8 cellular contexts compared by ENCODE assay signal in the genomic region with DNA sequence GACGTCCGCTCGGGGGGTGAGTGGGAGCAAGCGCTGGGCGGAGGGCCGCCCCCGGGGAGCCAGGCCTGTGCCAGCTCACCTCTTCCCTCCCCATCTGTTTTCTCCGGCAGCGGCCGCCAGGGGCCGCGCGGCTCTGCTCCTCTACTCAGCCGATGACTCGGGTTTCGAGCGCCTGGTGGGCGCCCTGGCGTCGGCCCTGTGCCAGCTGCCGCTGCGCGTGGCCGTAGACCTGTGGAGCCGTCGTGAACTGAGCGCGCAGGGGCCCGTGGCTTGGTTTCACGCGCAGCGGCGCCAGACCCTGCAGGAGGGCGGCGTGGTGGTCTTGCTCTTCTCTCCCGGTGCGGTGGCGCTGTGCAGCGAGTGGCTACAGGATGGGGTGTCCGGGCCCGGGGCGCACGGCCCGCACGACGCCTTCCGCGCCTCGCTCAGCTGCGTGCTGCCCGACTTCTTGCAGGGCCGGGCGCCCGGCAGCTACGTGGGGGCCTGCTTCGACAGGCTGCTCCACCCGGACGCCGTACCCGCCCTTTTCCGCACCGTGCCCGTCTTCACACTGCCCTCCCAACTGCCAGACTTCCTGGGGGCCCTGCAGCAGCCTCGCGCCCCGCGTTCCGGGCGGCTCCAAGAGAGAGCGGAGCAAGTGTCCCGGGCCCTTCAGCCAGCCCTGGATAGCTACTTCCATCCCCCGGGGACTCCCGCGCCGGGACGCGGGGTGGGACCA. TPM values are rescaled to one million over a fixed set of nuclear protein-coding genes. Genes with fewer than 3 reads are reported as not detected.
A peak's percentile ranks its signal among the peaks of the same experiment; 100 is the strongest.
DNase-seq lines count a peak whose midpoint lies in the region; ATAC-seq and TF ChIP-seq lines count a peak whose summit lies in the region.

No MANE protein-coding gene starts in this region.

- TF ChIP-seq EP300 in esophagus muscularis mucosa (IDR thresholded peaks at IDR 0.05): no peak

- TF ChIP-seq CTCF in Calu3 (IDR thresholded peaks at IDR 0.05; ENCODE audit: unreplicated experiment) (peak; percentile 38), OCI-LY3 (IDR thresholded peaks at IDR 0.05; ENCODE audit: low read depth, low read length) (peak; percentile 59), esophagus muscularis mucosa (IDR thresholded peaks at IDR 0.05) (peak; percentile 74 to 84 (median 80))

- WGBS in esophagus muscularis mucosa: 0% methylated on average over 17 of the region's 77 CpGs

- TF ChIP-seq POLR2A in esophagus muscularis mucosa (IDR thresholded peaks at IDR 0.05; ENCODE audit: low read depth): no peak

- peak; percentile 84 for DNase-seq in Calu3
- peak; percentile 83 for DNase-seq in HK-2 (ENCODE audit: unreplicated experiment)
- DNase-seq in activated T-cell treated with anti-CD3 and anti-CD28 coated beads for 48 hours (ENCODE audit: low read depth): peak; percentile 89
- DNase-seq in esophagus muscularis mucosa (ENCODE audit: extremely low spot score): peak; percentile 95
- DNase-seq in naive thymus-derived CD8-positive, alpha-beta T cell: peak; percentile 80 to 94 (median 86)

- H4K20me1 ChIP-seq in OCI-LY3 (ENCODE audit: insufficient read depth, low read length): no peaks in the 10 kb centered on the region

- peaks cover 36% of the 10 kb centered on the region for H3K36me3 Mint-ChIP-seq in Calu3 (ENCODE audit: insufficient read depth, unreplicated experiment)
- peaks cover 0 to 23% (median 2%) of the 10 kb centered on the region in 3 donors for H3K36me3 Mint-ChIP-seq in naive thymus-derived CD8-positive, alpha-beta T cell
- peaks cover 23% of the 10 kb centered on the region for H3K36me3 Mint-ChIP-seq in stimulated activated memory B cell treated with anti-CD40 and anti-IgM and Interleukin-4, amounts not matched to agents 10 μg/mL and 1 μg/mL and 100 μg/mL, for 72 hours

- H3K27ac ChIP-seq in OCI-LY3 (ENCODE audit: low read length): peak overlapping the region; percentile 65
- H3K27ac ChIP-seq in esophagus muscularis mucosa (replicated peaks in 1 of 4): peak overlapping the region; percentile 93 to 99 (median 96)

- CTCF ChIA-PET in Calu3 (lab: Charles Lee): interaction anchor here (0.5 to 1.9 kb wide), 13 partner anchors 8 to 1135 kb away, joined by 3 to 20 read pairs (median 3); partner anchors contain the start of genes IL17RC and SEC13

- no peaks in the 10 kb centered on the region for H3K9me3 Mint-ChIP-seq in Calu3 (ENCODE audit: low read depth, unreplicated experiment)
- H3K9me3 Mint-ChIP-seq in naive thymus-derived CD8-positive, alpha-beta T cell: no peaks in the 10 kb centered on the region
- H3K9me3 Mint-ChIP-seq in stimulated activated memory B cell treated with anti-CD40 and anti-IgM and Interleukin-4, amounts not matched to agents 10 μg/mL and 1 μg/mL and 100 μg/mL, for 72 hours: no peaks in the 10 kb centered on the region

- H2AFZ ChIP-seq in OCI-LY3 (ENCODE audit: low read depth, low read length): peak overlapping the region; percentile 85

- H3K4me1 ChIP-seq in OCI-LY3 (ENCODE audit: low read length) (peaks cover 12% of the 10 kb centered on the region), esophagus muscularis mucosa (peaks cover 22 to 52% (median 38%) of the 10 kb centered on the region in 4 donors)

- H3K9ac ChIP-seq in OCI-LY3 (ENCODE audit: low read length): peak overlapping the region; percentile 79

- H3K4me2 ChIP-seq in OCI-LY3 (ENCODE audit: low read length): peak overlapping the region; percentile 86

- peaks cover 11% of the 10 kb centered on the region for H3K79me2 ChIP-seq in OCI-LY3 (ENCODE audit: low read length)

- ATAC-seq in GM19463 (IDR thresholded peaks at IDR 0.05; ENCODE audit: unreplicated experiment): peak; percentile 65
- ATAC-seq in naive thymus-derived CD8-positive, alpha-beta T cell: peak; percentile 61 to 69
- ATAC-seq in stimulated activated memory B cell treated with anti-CD40 and anti-IgM and Interleukin-4, amounts not matched to agents 10 μg/mL and 1 μg/mL and 100 μg/mL, for 72 hours: peak; percentile 91

- H3K4me3 Mint-ChIP-seq in Calu3 (ENCODE audit: low read depth, unreplicated experiment): peak overlapping the region; percentile 93
- H3K4me3 Mint-ChIP-seq in naive thymus-derived CD8-positive, alpha-beta T cell: peak overlapping the region; percentile 94 to 99 (median 98)
- peak overlapping the region; percentile 97 for H3K4me3 Mint-ChIP-seq in stimulated activated memory B cell treated with anti-CD40 and anti-IgM and Interleukin-4, amounts not matched to agents 10 μg/mL and 1 μg/mL and 100 μg/mL, for 72 hours

- BruUV-seq in Calu3 (replicated peaks; lab: Mats Ljungman, UMichigan): no TSS peak

- H3K4me3 ChIP-seq in OCI-LY3 (ENCODE audit: low read length): peak overlapping the region; percentile 92
- peak overlapping the region; percentile 70 to 89 (median 79) for H3K4me3 ChIP-seq in esophagus muscularis mucosa

- H3K27me3 ChIP-seq in OCI-LY3 (ENCODE audit: low read depth, low read length) (no peaks in the 10 kb centered on the region), esophagus muscularis mucosa (peaks cover 0 to 8% (median 0%) of the 10 kb centered on the region in 4 donors)

- POLR2A ChIA-PET in naive thymus-derived CD8-positive, alpha-beta T cell (lab: Charles Lee): interaction anchor here (0.6 to 5.6 kb wide), 33 partner anchors 10 to 666 kb away, joined by 3 to 73 read pairs (median 8); partner anchors contain the start of genes ARPC4, BRPF1, EMC3 and FANCD2

- peaks cover 4% of the 10 kb centered on the region for H3K36me3 ChIP-seq in OCI-LY3 (replicated peaks; ENCODE audit: low read depth, low read length)
- H3K36me3 ChIP-seq in esophagus muscularis mucosa: peaks cover 14 to 55% (median 52%) of the 10 kb centered on the region in 4 donors

- intact Hi-C loops in Calu3 (cut with micrococcal nuclease; ENCODE audit: unreplicated experiment): loop anchor here (2.0 to 5.0 kb wide), 2 partner anchors 34 to 86 kb away; no protein-coding TSS in a partner anchor
- intact Hi-C loops in esophagus muscularis mucosa (cut with DNase I): loop anchor here (5.0 to 10.0 kb wide), 2 partner anchors 94 to 292 kb away; partner anchors contain the start of gene FANCD2

- H3K27ac Mint-ChIP-seq in Calu3 (ENCODE audit: unreplicated experiment): peak overlapping the region; percentile 95
- H3K27ac Mint-ChIP-seq in naive thymus-derived CD8-positive, alpha-beta T cell: peak overlapping the region; percentile 96 to 100 (median 99)
- peak overlapping the region; percentile 89 for H3K27ac Mint-ChIP-seq in stimulated activated memory B cell treated with anti-CD40 and anti-IgM and Interleukin-4, amounts not matched to agents 10 μg/mL and 1 μg/mL and 100 μg/mL, for 72 hours

- no peaks in the 10 kb centered on the region for H3K27me3 Mint-ChIP-seq in Calu3 (ENCODE audit: unreplicated experiment)
- H3K27me3 Mint-ChIP-seq in naive thymus-derived CD8-positive, alpha-beta T cell: no peaks in the 10 kb centered on the region
- H3K27me3 Mint-ChIP-seq in stimulated activated memory B cell treated with anti-CD40 and anti-IgM and Interleukin-4, amounts not matched to agents 10 μg/mL and 1 μg/mL and 100 μg/mL, for 72 hours: no peaks in the 10 kb centered on the region

- peaks cover 15% of the 10 kb centered on the region for H3K4me1 Mint-ChIP-seq in Calu3 (ENCODE audit: low read depth, unreplicated experiment)
- peaks cover 24 to 53% (median 45%) of the 10 kb centered on the region in 4 donors for H3K4me1 Mint-ChIP-seq in naive thymus-derived CD8-positive, alpha-beta T cell
- H3K4me1 Mint-ChIP-seq in stimulated activated memory B cell treated with anti-CD40 and anti-IgM and Interleukin-4, amounts not matched to agents 10 μg/mL and 1 μg/mL and 100 μg/mL, for 72 hours: peaks cover 38% of the 10 kb centered on the region

- no peaks in the 10 kb centered on the region for H3K9me3 ChIP-seq in OCI-LY3 (ENCODE audit: insufficient read depth, low read length)
- H3K9me3 ChIP-seq in esophagus muscularis mucosa: no peaks in the 10 kb centered on the region

RNA-seq across cellular contexts. Expression of gene CRELD1, which starts 0.6 kb away (rescaled TPM):
- 23.2 and 25.4 TPM in 2 replicates for total RNA-seq in Calu3 (2022)
- 10 to 100 TPM; 38.6 to 62.9 (median 52.0) TPM for total RNA-seq in esophagus muscularis mucosa
- total RNA-seq in naive thymus-derived CD8-positive, alpha-beta T cell: 10 to 100 TPM; 53.4 to 58.3 TPM
- polyA plus RNA-seq in naive thymus-derived CD8-positive, alpha-beta T cell: 10 to 100 TPM; 25.5 to 33.3 (median 29.2) TPM

RNA-seq across cellular contexts. Expression of gene IL17RC, which starts 16.1 kb away (rescaled TPM):
- total RNA-seq in Calu3 (2022): 19.1 and 24.7 TPM in 2 replicates
- 10 to 100 TPM; 40.3 to 60.4 (median 51.3) TPM for total RNA-seq in esophagus muscularis mucosa
- under 1 TPM; 0.39 to 0.66 TPM for total RNA-seq in naive thymus-derived CD8-positive, alpha-beta T cell
- polyA plus RNA-seq in naive thymus-derived CD8-positive, alpha-beta T cell: 10 to 100 TPM in 1 of 3 donors, 1 to 10 TPM in 2; 9.5 to 10.0 (median 9.8) TPM

RNA-seq across cellular contexts. Expression of gene PRRT3, which starts 19.2 kb away (rescaled TPM):
- total RNA-seq in Calu3 (2022) (1.2 and 1.6 TPM in 2 replicates), esophagus muscularis mucosa (1 to 10 TPM in 3 of 4 donors, under 1 TPM in 1; 0.83 to 2.5 (median 2.0) TPM)
- total RNA-seq in naive thymus-derived CD8-positive, alpha-beta T cell: 1 to 10 TPM; 5.5 to 6.3 TPM
- polyA plus RNA-seq in naive thymus-derived CD8-positive, alpha-beta T cell: 1 to 10 TPM; 2.2 to 4.4 (median 3.1) TPM

RNA-seq across cellular contexts. Expression of gene IL17RE, which starts 30.4 kb away (rescaled TPM):
- total RNA-seq in Calu3 (2022): 25.5 and 30.6 TPM in 2 replicates
- 1 to 10 TPM in 3 of 4 donors, under 1 TPM in 1; 0.99 to 1.7 (median 1.2) TPM for total RNA-seq in esophagus muscularis mucosa
- 1 to 10 TPM in 1 of 2 experiments, under 1 TPM in 1; 0.88 to 1.3 TPM for total RNA-seq in naive thymus-derived CD8-positive, alpha-beta T cell
- under 1 TPM in 2 of 3 donors, not detected in 1; 0.16 to 0.64 TPM for polyA plus RNA-seq in naive thymus-derived CD8-positive, alpha-beta T cell

RNA-seq across cellular contexts. Expression of gene JAGN1, which starts 42.6 kb away (rescaled TPM):
- 32.4 and 34.2 TPM in 2 replicates for total RNA-seq in Calu3 (2022)
- total RNA-seq in esophagus muscularis mucosa: 10 to 100 TPM; 17.9 to 39.8 (median 26.4) TPM
- total RNA-seq in naive thymus-derived CD8-positive, alpha-beta T cell: 10 to 100 TPM; 38.0 to 40.4 TPM
- 10 to 100 TPM; 38.4 to 48.5 (median 39.8) TPM for polyA plus RNA-seq in naive thymus-derived CD8-positive, alpha-beta T cell

Comparison
In these comparisons a context has a peak if more than half of its experiments do, and no peak if none do; other contexts are left out.
1. Peak in every context shown above with its lines: DNase-seq, ATAC-seq, H3K4me3 ChIP-seq and H3K27ac ChIP-seq.
2. RNA of gene IL17RC, which starts 16.1 kb away (total RNA-seq): 40.3 to 60.4 TPM in esophagus muscularis mucosa and 19.1 to 24.7 TPM in Calu3; 0.39 to 0.66 TPM in naive thymus-derived CD8-positive, alpha-beta T cell; every median in the first group is over 10 times any median in the second.